Comparison of ENCODE assay signal across 25 cellular contexts in genomic region chr6:8993111-8993510, GRCh38.
"Had no signal": no experiment of that assay in that cellular context is flagged by ENCODE, and none has a peak within 500 bp of the region (broad histone marks: within the 10 kb centered on the region; RNA-seq: fewer than 3 reads in every experiment).

No MANE protein-coding gene starts in this region.

- H3K4me3 ChIP-seq: MG63, SJSA1, SK-N-MC had no signal

- H3K4me1 ChIP-seq: SJSA1 had no signal

- H3K27me3 ChIP-seq: MG63, SJSA1 had no signal

- ATAC-seq: HepG2, Panc1, PC-3 had no signal

- H3K36me3 ChIP-seq: MG63, SJSA1 had no signal

- H3K9me3 ChIP-seq: MG63, SJSA1 had no signal

- DNase-seq: IMR-90, Karpas-422, KG1, MG63, NCI-H1092, NCI-H1105 treated with DMSO at 0.1 percent for 48 hours, NCI-H1417 treated with DMSO at 0.1 percent for 48 hours, NCI-H146, NCI-H1694 treated with DMSO at 0.1 percent for 48 hours, NCI-H1930, NCI-H2081, NCI-H2107, NCI-H226, NCI-H446, NCI-H510A, NCI-H524 treated with DMSO at 0.1 percent for 48 hours, NCI-H69, NCI-H774, PC-3, SHP77 treated with DMSO at 0.1 percent for 48 hours had no signal

- H3K27ac ChIP-seq: RWPE1, SJSA1, SK-N-MC had no signal
